In genomic region chr5:129766798-129767197, GRCh38 we compare ENCODE assay signal across 7 cellular contexts. TPM values are rescaled to one million over a fixed set of nuclear protein-coding genes. Genes with fewer than 3 reads are reported as not detected.
"Had no signal": no experiment of that assay in that cellular context is flagged by ENCODE, and none has a peak within 500 bp of the region (broad histone marks: within the 10 kb centered on the region; RNA-seq: fewer than 3 reads in every experiment).

No MANE protein-coding gene starts in this region.

- H3K4me3 ChIP-seq: GM23338, HAP-1 had no signal

- H2AFZ ChIP-seq: GM23338 had no signal

- H3K4me1 ChIP-seq: HAP-1 had no signal

- ATAC-seq: GM23338 had no signal

- DNase-seq: H7, KBM-7 had no signal

- H3K4me2 ChIP-seq: GM23338 had no signal

- H3K9me3 ChIP-seq: HAP-1 had no signal

- H3K36me3 ChIP-seq: HAP-1 had no signal

RNA-seq across cellular contexts. Expression of gene MINAR2, which starts 18.9 kb away (rescaled TPM):
- total RNA-seq: GM23338, H4, H7, HT-29 had no signal
- polyA plus RNA-seq: GM23338, IgD-negative memory B cell had no signal
